16 cellular contexts compared by ENCODE assay signal in the genomic region with DNA sequence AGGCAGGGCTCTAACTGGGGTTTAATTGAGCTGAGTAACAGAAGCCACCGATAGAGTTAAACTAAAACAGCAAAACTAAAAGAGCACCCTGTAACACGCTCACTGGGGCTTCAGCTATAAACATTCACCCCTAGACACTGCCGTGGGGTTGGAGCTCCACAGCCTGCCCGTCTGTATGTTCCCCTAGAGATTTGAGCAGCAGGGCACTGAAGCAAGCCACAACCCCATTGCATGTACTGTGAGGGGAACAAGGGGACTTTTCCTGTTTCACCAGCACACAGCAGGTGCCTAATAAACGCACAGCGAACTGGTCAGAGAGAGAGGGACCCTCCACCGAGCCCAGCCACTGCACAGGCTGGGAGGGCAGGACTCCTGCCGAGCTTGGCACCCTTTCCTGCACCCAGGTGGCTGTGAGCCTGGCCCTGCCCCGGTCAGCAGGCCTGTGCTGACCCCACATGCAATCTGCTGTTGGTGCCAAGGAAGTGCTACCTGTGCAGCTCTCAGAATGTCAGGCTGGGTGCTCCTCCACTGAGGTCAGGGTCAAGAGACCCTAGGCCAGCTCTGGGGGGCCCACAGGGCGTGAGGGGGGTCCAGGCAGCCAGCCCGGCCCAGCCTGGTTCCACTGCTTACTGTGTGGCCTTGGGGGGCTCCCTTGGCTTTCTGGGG.
"Had no signal": no experiment of that assay in that cellular context is flagged by ENCODE, and none has a peak within 500 bp of the region (broad histone marks: within the 10 kb centered on the region; RNA-seq: fewer than 3 reads in every experiment).

No MANE protein-coding gene starts in this region.

- H3K36me3 Mint-ChIP-seq: activated naive CD4-positive, alpha-beta T cell treated with anti-CD3 and anti-CD28 coated beads, Interleukin-2, amount 50 U/mL, for 24 hours; type B pancreatic cell had no signal

- H3K4me3 Mint-ChIP-seq: activated CD4-positive, alpha-beta T cell treated with anti-CD3 and anti-CD28 coated beads, Interleukin-2, amount 10 ng/mL, durations not matched to agents 7 days and 5 days; activated CD8-positive, alpha-beta T cell treated with anti-CD3 and anti-CD28 coated beads, Interleukin-2, amount 10 ng/mL, durations not matched to agents 7 days and 5 days; activated naive CD4-positive, alpha-beta T cell treated with anti-CD3 and anti-CD28 coated beads, Interleukin-2, amount 50 U/mL, for 24 hours; type B pancreatic cell had no signal

- H3K27ac Mint-ChIP-seq: type B pancreatic cell had no signal

- H3K27me3 Mint-ChIP-seq: activated CD4-positive, alpha-beta T cell treated with anti-CD3 and anti-CD28 coated beads, Interleukin-2, amount 10 ng/mL, durations not matched to agents 7 days and 5 days; activated naive CD4-positive, alpha-beta T cell treated with anti-CD3 and anti-CD28 coated beads, Interleukin-2, amount 50 U/mL, for 24 hours; type B pancreatic cell had no signal

- ATAC-seq: activated CD8-positive, alpha-beta T cell treated with anti-CD3 and anti-CD28 coated beads, Interleukin-2, amount 10 ng/mL, durations not matched to agents 7 days and 5 days; left lung; sciatic nerve had no signal

- H3K9me3 Mint-ChIP-seq: activated CD4-positive, alpha-beta T cell treated with anti-CD3 and anti-CD28 coated beads, Interleukin-2, amount 10 ng/mL, durations not matched to agents 7 days and 5 days; activated naive CD4-positive, alpha-beta T cell treated with anti-CD3 and anti-CD28 coated beads, Interleukin-2, amount 50 U/mL, for 24 hours; type B pancreatic cell had no signal

- H3K9me3 ChIP-seq: left lung, stomach, testis had no signal

- DNase-seq: activated CD4-positive, alpha-beta T cell treated with anti-CD3 and anti-CD28 coated beads, Interleukin-2, amount 10 ng/mL, durations not matched to agents 7 days and 5 days; activated CD8-positive, alpha-beta memory T cell treated with anti-CD3 and anti-CD28 coated beads, Interleukin-2, amount 50 U/mL, for 4 hours; activated CD8-positive, alpha-beta T cell treated with anti-CD3 and anti-CD28 coated beads, Interleukin-2, amount 10 ng/mL, durations not matched to agents 7 days and 5 days; activated effector memory CD4-positive, alpha-beta T cell treated with Interleukin-2 at 50 U/mL for 16 hours; activated T-cell treated with anti-CD3 and anti-CD28 coated beads, Interleukin-2, amount 50 U/mL, for 48 hours; hypothalamus; left lung; mammary epithelial cell; midbrain; stimulated activated CD4-positive, alpha-beta T cell treated with anti-CD3 and anti-CD28 coated beads, Interleukin-4, amount 100 ng/mL, for 1 hour; stomach; T-helper 9 cell; testis had no signal
